8 cellular contexts compared by ENCODE assay signal in genomic region chr15:85854345-85855097, GRCh38. TPM values are rescaled to one million over a fixed set of nuclear protein-coding genes. Genes with fewer than 3 reads are reported as not detected.
A peak's percentile ranks its signal among the peaks of the same experiment; 100 is the strongest.
DNase-seq lines count a peak whose midpoint lies in the region; ATAC-seq and TF ChIP-seq lines count a peak whose summit lies in the region.

No MANE protein-coding gene starts in this region.

- no peaks in the 10 kb centered on the region for H3K9me3 ChIP-seq in neutrophil

- no peak overlapping the region for H3K27ac ChIP-seq in foreskin keratinocyte
- H3K27ac ChIP-seq in neutrophil = no peak overlapping the region

- TF ChIP-seq CTCF in GM13976 (IDR thresholded peaks at IDR 0.05; ENCODE audit: borderline replicate concordance, control extremely low read depth, extremely low read depth, insufficient read depth, missing control alignments) = peak; percentile 65
- peak; percentile 90 for TF ChIP-seq CTCF in foreskin keratinocyte (conservative IDR thresholded peaks at IDR 0.05)
- TF ChIP-seq CTCF in neutrophil (IDR thresholded peaks at IDR 0.05) = peak; percentile 76

- no peaks in the 10 kb centered on the region for H3K36me3 Mint-ChIP-seq in activated T-helper 1 cell treated with anti-CD3 and anti-CD28 coated beads, Interleukin-12 subunit alpha, Interleukin-12 subunit beta, Interleukin-2, Interleukin-4 antibody, amounts not matched to agents 30 ng/mL and 10 ng/mL and 1 ng/mL, durations not matched to agents 14 hours and 24 hours and 36 hours (ENCODE audit: low read depth)

- DNase-seq in Ammon's horn (ENCODE audit: low spot score) = peak; percentile 81
- peak; percentile 81 for DNase-seq in GM13976 (ENCODE audit: low spot score)
- peak; percentile 47 for DNase-seq in NOMO-1 treated with DMSO at 0.1 percent for 48 hours (lab: John Stamatoyannopoulos, UW; ENCODE audit: unreplicated experiment)
- DNase-seq in activated T-helper 1 cell treated with anti-CD3 and anti-CD28 coated beads, Interleukin-12 subunit alpha, Interleukin-12 subunit beta, Interleukin-2, Interleukin-4 antibody, amounts not matched to agents 30 ng/mL and 10 ng/mL and 1 ng/mL, durations not matched to agents 14 hours and 24 hours and 36 hours (ENCODE audit: low spot score) = peak; percentile 33
- DNase-seq in foreskin keratinocyte = peak; percentile 34 to 49

- H3K4me1 Mint-ChIP-seq in activated T-helper 1 cell treated with anti-CD3 and anti-CD28 coated beads, Interleukin-12 subunit alpha, Interleukin-12 subunit beta, Interleukin-2, Interleukin-4 antibody, amounts not matched to agents 30 ng/mL and 10 ng/mL and 1 ng/mL, durations not matched to agents 14 hours and 24 hours and 36 hours (ENCODE audit: low read depth) = peaks cover 11% of the 10 kb centered on the region

- no peak overlapping the region for H3K4me3 Mint-ChIP-seq in activated T-helper 1 cell treated with anti-CD3 and anti-CD28 coated beads, Interleukin-12 subunit alpha, Interleukin-12 subunit beta, Interleukin-2, Interleukin-4 antibody, amounts not matched to agents 30 ng/mL and 10 ng/mL and 1 ng/mL, durations not matched to agents 14 hours and 24 hours and 36 hours

- no peak overlapping the region for H3K27ac Mint-ChIP-seq in activated T-helper 1 cell treated with anti-CD3 and anti-CD28 coated beads, Interleukin-12 subunit alpha, Interleukin-12 subunit beta, Interleukin-2, Interleukin-4 antibody, amounts not matched to agents 30 ng/mL and 10 ng/mL and 1 ng/mL, durations not matched to agents 14 hours and 24 hours and 36 hours

- H3K4me1 ChIP-seq in foreskin keratinocyte (no peaks in the 10 kb centered on the region), neutrophil (ENCODE audit: control insufficient read depth in 1 of 2, insufficient read depth in 1 of 2, low read depth in 1 of 2, low read length in 1 of 2) (no peaks in the 10 kb centered on the region)

- intact Hi-C loops in activated T-helper 1 cell treated with anti-CD3 and anti-CD28 coated beads, Interleukin-12 subunit alpha, Interleukin-12 subunit beta, Interleukin-2, Interleukin-4 antibody, amounts not matched to agents 30 ng/mL and 10 ng/mL and 1 ng/mL, durations not matched to agents 14 hours and 24 hours and 36 hours (cut with micrococcal nuclease) = loop anchor here (2.0 kb wide), 1 partner anchor 1750 kb away; no protein-coding TSS in a partner anchor

- in situ Hi-C loops in GM13976 (cut with MboI; ENCODE audit: low sequenced_read_pairs, unreplicated experiment) = loop anchor here (25.0 kb wide), 2 partner anchors 883 to 1733 kb away; no protein-coding TSS in a partner anchor

- H3K36me3 ChIP-seq in neutrophil = no peaks in the 10 kb centered on the region

- H3K27me3 Mint-ChIP-seq in activated T-helper 1 cell treated with anti-CD3 and anti-CD28 coated beads, Interleukin-12 subunit alpha, Interleukin-12 subunit beta, Interleukin-2, Interleukin-4 antibody, amounts not matched to agents 30 ng/mL and 10 ng/mL and 1 ng/mL, durations not matched to agents 14 hours and 24 hours and 36 hours (ENCODE audit: insufficient read depth) = peaks cover 28% of the 10 kb centered on the region

- H3K27me3 ChIP-seq in foreskin keratinocyte = peaks cover 21% of the 10 kb centered on the region
- H3K27me3 ChIP-seq in neutrophil = peaks cover 31% of the 10 kb centered on the region

- H3K4me3 ChIP-seq in neutrophil (ENCODE audit: low read depth in 1 of 2, low read length in 1 of 2) = no peak overlapping the region

- H3K9me3 Mint-ChIP-seq in activated T-helper 1 cell treated with anti-CD3 and anti-CD28 coated beads, Interleukin-12 subunit alpha, Interleukin-12 subunit beta, Interleukin-2, Interleukin-4 antibody, amounts not matched to agents 30 ng/mL and 10 ng/mL and 1 ng/mL, durations not matched to agents 14 hours and 24 hours and 36 hours = no peaks in the 10 kb centered on the region

- ATAC-seq in HG03175 (IDR thresholded peaks at IDR 0.05; ENCODE audit: unreplicated experiment) (peak; percentile 71), foreskin keratinocyte (peak; percentile 75), HG03469 (IDR thresholded peaks at IDR 0.05; ENCODE audit: unreplicated experiment) (no peak)

RNA-seq across cellular contexts. Expression of gene KLHL25, which starts 59.8 kb away (rescaled TPM):
- 10.7 and 11.0 TPM in 2 replicates for total RNA-seq in activated T-helper 1 cell treated with anti-CD3 and anti-CD28 coated beads, Interleukin-12 subunit alpha, Interleukin-12 subunit beta, Interleukin-2, Interleukin-4 antibody, amounts not matched to agents 30 ng/mL and 10 ng/mL and 1 ng/mL, durations not matched to agents 14 hours and 24 hours and 36 hours
- 4.9 and 6.2 TPM in 2 replicates for total RNA-seq in foreskin keratinocyte
- 4.0 and 4.1 TPM in 2 replicates for polyA plus RNA-seq in foreskin keratinocyte
